2 cellular contexts compared by ENCODE assay signal in the genomic region with DNA sequence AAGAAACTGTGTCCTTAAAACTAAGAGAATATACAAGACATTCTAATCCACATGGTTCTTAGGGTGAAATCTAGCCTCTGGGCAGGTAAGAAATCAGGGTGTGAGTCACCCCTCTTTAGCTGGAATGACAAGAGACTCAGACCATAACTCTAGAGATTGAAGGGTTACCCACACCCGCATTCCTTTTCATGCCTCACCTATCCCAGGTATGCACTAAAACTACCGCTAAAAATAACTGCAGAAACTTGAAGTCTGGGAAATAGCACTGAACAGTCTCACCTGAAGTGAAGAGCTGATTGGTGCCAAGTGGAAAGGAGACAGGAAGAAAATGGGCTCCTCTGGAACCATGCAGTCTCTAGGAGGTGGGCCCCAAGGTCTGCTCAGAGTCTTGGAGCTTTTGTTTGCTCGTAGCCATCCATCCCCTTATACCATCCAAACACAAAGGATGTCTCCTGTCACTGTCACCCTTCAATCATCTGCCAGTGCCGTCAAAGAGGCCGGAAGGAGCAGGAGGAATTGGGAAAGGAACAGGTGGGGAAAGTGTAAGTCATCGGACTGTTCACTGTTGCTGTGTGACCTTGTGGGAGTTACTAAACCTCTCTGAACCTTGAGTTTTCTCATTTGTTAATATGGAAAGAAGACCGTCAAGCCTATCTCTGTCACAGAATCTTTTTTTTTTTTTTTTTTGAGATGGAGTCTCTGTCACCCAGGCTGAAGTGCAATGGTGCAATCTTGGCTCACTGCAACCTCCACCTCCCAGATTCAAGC.
TF ChIP-seq lines count a peak whose summit lies in the region.

No MANE protein-coding gene starts in this region.

TF ChIP-seq in A549, 52 proteins besides CTCF, POLR2A, EP300 and RAD21:
- TF ChIP-seq MYC (IDR thresholded peaks at IDR 0.05; ENCODE audit: borderline replicate concordance, low read length): no peak
- TF ChIP-seq NFE2L2 (conservative IDR thresholded peaks at IDR 0.05; ENCODE audit: low read length): no peak
- TF ChIP-seq, protein P1, sequence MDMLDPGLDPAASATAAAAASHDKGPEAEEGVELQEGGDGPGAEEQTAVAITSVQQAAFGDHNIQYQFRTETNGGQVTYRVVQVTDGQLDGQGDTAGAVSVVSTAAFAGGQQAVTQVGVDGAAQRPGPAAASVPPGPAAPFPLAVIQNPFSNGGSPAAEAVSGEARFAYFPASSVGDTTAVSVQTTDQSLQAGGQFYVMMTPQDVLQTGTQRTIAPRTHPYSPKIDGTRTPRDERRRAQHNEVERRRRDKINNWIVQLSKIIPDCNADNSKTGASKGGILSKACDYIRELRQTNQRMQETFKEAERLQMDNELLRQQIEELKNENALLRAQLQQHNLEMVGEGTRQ (IDR thresholded peaks at IDR 0.05): no peak
- no peak for TF ChIP-seq RFX5 (IDR thresholded peaks at IDR 0.05)
- TF ChIP-seq ZC3H11A (IDR thresholded peaks at IDR 0.05): no peak
- TF ChIP-seq RARB (CRISPR knock-in tag; IDR thresholded peaks at IDR 0.05): no peak
- no peak for TF ChIP-seq HDAC2 (IDR thresholded peaks at IDR 0.05)
- TF ChIP-seq HOXB13 (CRISPR knock-in tag; IDR thresholded peaks at IDR 0.05; ENCODE audit: low read depth): no peak
- TF ChIP-seq GATA3 (IDR thresholded peaks at IDR 0.05; ENCODE audit: borderline replicate concordance): peak; percentile 57; the same call in 1 of the 2 replicates
- TF ChIP-seq KDM5A (IDR thresholded peaks at IDR 0.05): no peak
- TF ChIP-seq CBX2 (IDR thresholded peaks at IDR 0.05; ENCODE audit: borderline replicate concordance, low read depth): no peak
- TF ChIP-seq CHD4 (IDR thresholded peaks at IDR 0.05; ENCODE audit: borderline replicate concordance): no peak
- 0 out of 5 replicates have a peak, but pooled peaks of 1 of the 2 experiments have one; percentile 18 for TF ChIP-seq JUN (IDR thresholded peaks at IDR 0.05)
- TF ChIP-seq MAX (IDR thresholded peaks at IDR 0.05): 0 out of 2 replicates have a peak, but pooled peaks have one; percentile 42
- TF ChIP-seq FOSL2 (IDR thresholded peaks at IDR 0.05): no peak
- peak; percentile 74 for TF ChIP-seq FOSL2 (CRISPR knock-in tag; IDR thresholded peaks at IDR 0.05)
- TF ChIP-seq FOSB (CRISPR knock-in tag; IDR thresholded peaks at IDR 0.05): no peak
- no peak for TF ChIP-seq ZNF302 (CRISPR knock-in tag; IDR thresholded peaks at IDR 0.05)
- TF ChIP-seq CBX8 (IDR thresholded peaks at IDR 0.05): no peak
- TF ChIP-seq RCOR1 (IDR thresholded peaks at IDR 0.05; ENCODE audit: low read depth, low read length): no peak
- TF ChIP-seq NR3C1 (IDR thresholded peaks at IDR 0.05): no peak
- TF ChIP-seq ZFP36 (IDR thresholded peaks at IDR 0.05; ENCODE audit: borderline replicate concordance, partially characterized antibody): peak; percentile 67
- TF ChIP-seq TP53 (CRISPR knock-in tag; IDR thresholded peaks at IDR 0.05): no peak
- TF ChIP-seq KDM1A (IDR thresholded peaks at IDR 0.05; ENCODE audit: low read depth): no peak
- TF ChIP-seq, protein P2, sequence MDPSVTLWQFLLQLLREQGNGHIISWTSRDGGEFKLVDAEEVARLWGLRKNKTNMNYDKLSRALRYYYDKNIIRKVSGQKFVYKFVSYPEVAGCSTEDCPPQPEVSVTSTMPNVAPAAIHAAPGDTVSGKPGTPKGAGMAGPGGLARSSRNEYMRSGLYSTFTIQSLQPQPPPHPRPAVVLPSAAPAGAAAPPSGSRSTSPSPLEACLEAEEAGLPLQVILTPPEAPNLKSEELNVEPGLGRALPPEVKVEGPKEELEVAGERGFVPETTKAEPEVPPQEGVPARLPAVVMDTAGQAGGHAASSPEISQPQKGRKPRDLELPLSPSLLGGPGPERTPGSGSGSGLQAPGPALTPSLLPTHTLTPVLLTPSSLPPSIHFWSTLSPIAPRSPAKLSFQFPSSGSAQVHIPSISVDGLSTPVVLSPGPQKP (IDR thresholded peaks at IDR 0.05; ENCODE audit: low read depth, low read length): no peak
- no peak for TF ChIP-seq CHD2 (IDR thresholded peaks at IDR 0.05; ENCODE audit: low read length, partially characterized antibody)
- TF ChIP-seq, protein P3, sequence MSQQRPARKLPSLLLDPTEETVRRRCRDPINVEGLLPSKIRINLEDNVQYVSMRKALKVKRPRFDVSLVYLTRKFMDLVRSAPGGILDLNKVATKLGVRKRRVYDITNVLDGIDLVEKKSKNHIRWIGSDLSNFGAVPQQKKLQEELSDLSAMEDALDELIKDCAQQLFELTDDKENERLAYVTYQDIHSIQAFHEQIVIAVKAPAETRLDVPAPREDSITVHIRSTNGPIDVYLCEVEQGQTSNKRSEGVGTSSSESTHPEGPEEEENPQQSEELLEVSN (IDR thresholded peaks at IDR 0.05; ENCODE audit: borderline replicate concordance, low read depth): no peak
- no peak for TF ChIP-seq SREBF2 (IDR thresholded peaks at IDR 0.05)
- TF ChIP-seq, protein P4, sequence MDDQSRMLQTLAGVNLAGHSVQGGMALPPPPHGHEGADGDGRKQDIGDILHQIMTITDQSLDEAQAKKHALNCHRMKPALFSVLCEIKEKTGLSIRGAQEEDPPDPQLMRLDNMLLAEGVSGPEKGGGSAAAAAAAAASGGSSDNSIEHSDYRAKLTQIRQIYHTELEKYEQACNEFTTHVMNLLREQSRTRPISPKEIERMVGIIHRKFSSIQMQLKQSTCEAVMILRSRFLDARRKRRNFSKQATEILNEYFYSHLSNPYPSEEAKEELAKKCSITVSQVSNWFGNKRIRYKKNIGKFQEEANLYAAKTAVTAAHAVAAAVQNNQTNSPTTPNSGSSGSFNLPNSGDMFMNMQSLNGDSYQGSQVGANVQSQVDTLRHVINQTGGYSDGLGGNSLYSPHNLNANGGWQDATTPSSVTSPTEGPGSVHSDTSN (IDR thresholded peaks at IDR 0.05): no peak
- peak; percentile 41; the same call in 1 of the 2 replicates for TF ChIP-seq JUNB (IDR thresholded peaks at IDR 0.05)
- TF ChIP-seq HOXA7 (CRISPR knock-in tag; IDR thresholded peaks at IDR 0.05): no peak
- TF ChIP-seq EHF (CRISPR knock-in tag; IDR thresholded peaks at IDR 0.05): no peak
- no peak for TF ChIP-seq HEYL (CRISPR knock-in tag; IDR thresholded peaks at IDR 0.05)
- no peak for TF ChIP-seq CEBPB (IDR thresholded peaks at IDR 0.05)
- no peak for TF ChIP-seq FOXS1 (CRISPR knock-in tag; IDR thresholded peaks at IDR 0.05)
- no peak for TF ChIP-seq PHF8 (IDR thresholded peaks at IDR 0.05; ENCODE audit: borderline replicate concordance, low read depth)
- TF ChIP-seq POLR2AphosphoS2 (conservative IDR thresholded peaks at IDR 0.05; ENCODE audit: low read length): no peak
- TF ChIP-seq HES2 (IDR thresholded peaks at IDR 0.05): no peak
- no peak for TF ChIP-seq ESRRA (IDR thresholded peaks at IDR 0.05; ENCODE audit: borderline replicate concordance, low read length)
TF ChIP-seq in A549: peak in this region for 6.

TF ChIP-seq in K562, 482 proteins besides CTCF, POLR2A, EP300 and RAD21:
- TF ChIP-seq FOSL1 (tag; conservative IDR thresholded peaks at IDR 0.05) (peak; percentile 72), BCOR (IDR thresholded peaks at IDR 0.05) (peak; percentile 82), NEUROD1 (IDR thresholded peaks at IDR 0.05; ENCODE audit: borderline replicate concordance, low read depth, low read length, partially characterized antibody) (no peak), ATF3 (IDR thresholded peaks at IDR 0.05) (peak; percentile 44; the same call in 1 of the 2 replicates), ATF3 (CRISPR knock-in tag; conservative IDR thresholded peaks at IDR 0.05) (no peak), JUND (IDR thresholded peaks at IDR 0.05; ENCODE audit: borderline replicate concordance, low read depth, low read length) (peak; percentile 55; the same call in 1 of the 2 replicates), JUND (tag; IDR thresholded peaks at IDR 0.05; ENCODE audit: borderline replicate concordance, low read depth, low read length) (peak; percentile 45; the same call in 2 of the 3 replicates), ARID2 (IDR thresholded peaks at IDR 0.05) (no peak), ZFP36 (IDR thresholded peaks at IDR 0.05; ENCODE audit: low read depth, low read length, partially characterized antibody) (peak; percentile 63), ZNF324 (CRISPR knock-in tag; IDR thresholded peaks at IDR 0.05) (no peak), HMGN3 (IDR thresholded peaks at IDR 0.05; ENCODE audit: borderline replicate concordance, extremely low read depth, insufficient read length, low read depth, low read length) (no peak), CTBP1 (IDR thresholded peaks at IDR 0.05; ENCODE audit: borderline replicate concordance) (no peak), RBM25 (IDR thresholded peaks at IDR 0.05; ENCODE audit: low read depth, low read length, severe bottlenecking) (peak; percentile 84), KDM1A (IDR thresholded peaks at IDR 0.05) (peak in 1 of 2 experiments; percentile 46; a peak in 1 of 4 replicates), NUFIP1 (IDR thresholded peaks at IDR 0.05; ENCODE audit: partially characterized antibody) (no peak)
- TF ChIP-seq, protein P5, sequence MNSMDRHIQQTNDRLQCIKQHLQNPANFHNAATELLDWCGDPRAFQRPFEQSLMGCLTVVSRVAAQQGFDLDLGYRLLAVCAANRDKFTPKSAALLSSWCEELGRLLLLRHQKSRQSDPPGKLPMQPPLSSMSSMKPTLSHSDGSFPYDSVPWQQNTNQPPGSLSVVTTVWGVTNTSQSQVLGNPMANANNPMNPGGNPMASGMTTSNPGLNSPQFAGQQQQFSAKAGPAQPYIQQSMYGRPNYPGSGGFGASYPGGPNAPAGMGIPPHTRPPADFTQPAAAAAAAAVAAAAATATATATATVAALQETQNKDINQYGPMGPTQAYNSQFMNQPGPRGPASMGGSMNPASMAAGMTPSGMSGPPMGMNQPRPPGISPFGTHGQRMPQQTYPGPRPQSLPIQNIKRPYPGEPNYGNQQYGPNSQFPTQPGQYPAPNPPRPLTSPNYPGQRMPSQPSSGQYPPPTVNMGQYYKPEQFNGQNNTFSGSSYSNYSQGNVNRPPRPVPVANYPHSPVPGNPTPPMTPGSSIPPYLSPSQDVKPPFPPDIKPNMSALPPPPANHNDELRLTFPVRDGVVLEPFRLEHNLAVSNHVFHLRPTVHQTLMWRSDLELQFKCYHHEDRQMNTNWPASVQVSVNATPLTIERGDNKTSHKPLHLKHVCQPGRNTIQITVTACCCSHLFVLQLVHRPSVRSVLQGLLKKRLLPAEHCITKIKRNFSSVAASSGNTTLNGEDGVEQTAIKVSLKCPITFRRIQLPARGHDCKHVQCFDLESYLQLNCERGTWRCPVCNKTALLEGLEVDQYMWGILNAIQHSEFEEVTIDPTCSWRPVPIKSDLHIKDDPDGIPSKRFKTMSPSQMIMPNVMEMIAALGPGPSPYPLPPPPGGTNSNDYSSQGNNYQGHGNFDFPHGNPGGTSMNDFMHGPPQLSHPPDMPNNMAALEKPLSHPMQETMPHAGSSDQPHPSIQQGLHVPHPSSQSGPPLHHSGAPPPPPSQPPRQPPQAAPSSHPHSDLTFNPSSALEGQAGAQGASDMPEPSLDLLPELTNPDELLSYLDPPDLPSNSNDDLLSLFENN (IDR thresholded peaks at IDR 0.05; ENCODE audit: low read depth in 2 of 2, low read length in 2 of 2): no peak
- TF ChIP-seq, protein P6, sequence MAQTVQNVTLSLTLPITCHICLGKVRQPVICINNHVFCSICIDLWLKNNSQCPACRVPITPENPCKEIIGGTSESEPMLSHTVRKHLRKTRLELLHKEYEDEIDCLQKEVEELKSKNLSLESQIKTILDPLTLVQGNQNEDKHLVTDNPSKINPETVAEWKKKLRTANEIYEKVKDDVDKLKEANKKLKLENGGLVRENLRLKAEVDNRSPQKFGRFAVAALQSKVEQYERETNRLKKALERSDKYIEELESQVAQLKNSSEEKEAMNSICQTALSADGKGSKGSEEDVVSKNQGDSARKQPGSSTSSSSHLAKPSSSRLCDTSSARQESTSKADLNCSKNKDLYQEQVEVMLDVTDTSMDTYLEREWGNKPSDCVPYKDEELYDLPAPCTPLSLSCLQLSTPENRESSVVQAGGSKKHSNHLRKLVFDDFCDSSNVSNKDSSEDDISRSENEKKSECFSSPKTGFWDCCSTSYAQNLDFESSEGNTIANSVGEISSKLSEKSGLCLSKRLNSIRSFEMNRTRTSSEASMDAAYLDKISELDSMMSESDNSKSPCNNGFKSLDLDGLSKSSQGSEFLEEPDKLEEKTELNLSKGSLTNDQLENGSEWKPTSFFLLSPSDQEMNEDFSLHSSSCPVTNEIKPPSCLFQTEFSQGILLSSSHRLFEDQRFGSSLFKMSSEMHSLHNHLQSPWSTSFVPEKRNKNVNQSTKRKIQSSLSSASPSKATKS (CRISPR knock-in tag; IDR thresholded peaks at IDR 0.05): no peak
TF ChIP-seq in K562: peak in this region for 7.
